8 cellular contexts compared by ENCODE assay signal in the genomic region with DNA sequence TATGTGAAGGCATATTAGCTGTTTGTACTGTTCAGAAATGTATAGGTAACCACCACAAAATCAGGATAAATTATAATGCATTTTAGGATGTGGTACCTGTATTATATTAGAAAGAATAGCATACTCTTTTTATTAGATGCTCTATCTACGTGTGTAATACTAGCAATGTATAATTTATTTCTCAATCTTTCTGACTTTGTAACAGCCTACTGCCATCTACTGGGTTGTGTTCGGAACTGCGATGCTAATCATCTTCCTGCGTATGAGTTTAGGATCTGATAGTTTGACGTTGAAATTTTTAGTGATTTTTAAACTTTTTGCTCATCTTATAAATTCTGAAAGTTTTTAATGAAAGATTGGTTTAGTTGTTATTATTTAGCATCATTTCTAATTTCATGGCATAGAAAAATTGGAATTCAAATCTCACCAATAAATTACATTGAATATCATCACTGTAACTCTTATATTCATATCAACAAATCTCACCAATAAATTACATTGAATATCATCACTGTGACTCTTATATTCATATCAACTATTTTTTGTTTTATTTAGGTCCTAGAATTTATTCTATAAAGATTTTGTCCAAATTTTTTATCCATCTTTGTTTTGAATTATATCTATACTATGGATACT.
A peak's percentile ranks its signal among the peaks of the same experiment; 100 is the strongest.
DNase-seq lines count a peak whose midpoint lies in the region; ATAC-seq, FAIRE-seq and TF ChIP-seq lines count a peak whose summit lies in the region.

No MANE protein-coding gene starts in this region.

- H3K36me3 Mint-ChIP-seq in naive thymus-derived CD8-positive, alpha-beta T cell = no peaks in the 10 kb centered on the region

- no peak overlapping the region for H3K4me3 ChIP-seq in Karpas-422 (ENCODE audit: low read length)
- H3K4me3 ChIP-seq in keratinocyte (ENCODE audit: control insufficient read depth in 2 of 3, extremely low read depth in 1 of 3, insufficient read depth in 2 of 3, low read depth in 1 of 3, low read length in 3 of 3) = no peak overlapping the region

- no peaks in the 10 kb centered on the region for H3K4me1 Mint-ChIP-seq in stimulated activated naive CD8-positive, alpha-beta T cell treated with anti-CD3 and anti-CD28 coated beads, Interleukin-15, amount 100 ng/mL, for 72 hours
- no peaks in the 10 kb centered on the region for H3K4me1 Mint-ChIP-seq in naive thymus-derived CD8-positive, alpha-beta T cell

- H3K27ac ChIP-seq in Karpas-422 (ENCODE audit: low read length) (no peak overlapping the region), keratinocyte (ENCODE audit: control insufficient read depth, insufficient read depth, low read length) (no peak overlapping the region)

- H4K20me1 ChIP-seq in Karpas-422 (ENCODE audit: insufficient read depth, low read depth, low read length) (no peaks in the 10 kb centered on the region), keratinocyte (ENCODE audit: control insufficient read depth, extremely low read depth, insufficient read depth, low read length) (no peaks in the 10 kb centered on the region)

- no peak overlapping the region for H2AFZ ChIP-seq in Karpas-422 (ENCODE audit: low read length)
- H2AFZ ChIP-seq in keratinocyte (ENCODE audit: control insufficient read depth, low read length) = no peak overlapping the region

- no peak overlapping the region for H3K9ac ChIP-seq in Karpas-422 (ENCODE audit: low read length)
- H3K9ac ChIP-seq in keratinocyte (ENCODE audit: control insufficient read depth, extremely low read depth, insufficient read depth, low read length) = no peak overlapping the region

- peak; percentile 17 for DNase-seq in NCI-H510A treated with DMSO at 0.1 percent for 48 hours (lab: John Stamatoyannopoulos, UW)
- DNase-seq in NCI-H510A (lab: John Stamatoyannopoulos, UW) = no peak
- DNase-seq in Karpas-422 = peak; percentile 78
- peak; percentile 52 for DNase-seq in amniotic epithelial cell (ENCODE audit: low read depth)
- peak; percentile 1 for DNase-seq in keratinocyte (ENCODE audit: low read depth, low spot score)
- no peak for DNase-seq in stimulated activated naive CD8-positive, alpha-beta T cell treated with anti-CD3 and anti-CD28 coated beads, Interleukin-15, amount 100 ng/mL, for 72 hours
- DNase-seq in naive thymus-derived CD8-positive, alpha-beta T cell = no peak

- TF ChIP-seq CTCF in keratinocyte (optimal IDR thresholded peaks at IDR 0.05 in 1 of 3, IDR thresholded peaks at IDR 0.05 in 1 of 3, conservative IDR thresholded peaks at IDR 0.05 in 1 of 3; ENCODE audit: extremely low read depth in 1 of 3, insufficient read depth in 2 of 3, low read length in 3 of 3) = peak; percentile 47 to 69 (median 60)

- no peak overlapping the region for H3K27ac Mint-ChIP-seq in stimulated activated naive CD8-positive, alpha-beta T cell treated with anti-CD3 and anti-CD28 coated beads, Interleukin-15, amount 100 ng/mL, for 72 hours
- H3K27ac Mint-ChIP-seq in naive thymus-derived CD8-positive, alpha-beta T cell = no peak overlapping the region

- dilution Hi-C loops in keratinocyte (cut with MboI; ENCODE audit: extremely low pct_ligation_motif_present, low sequenced_read_pairs) = no loop called here

- H3K4me1 ChIP-seq in Karpas-422 (ENCODE audit: low read length) = no peaks in the 10 kb centered on the region
- H3K4me1 ChIP-seq in keratinocyte (ENCODE audit: control insufficient read depth, extremely low read depth, insufficient read depth, low read length) = no peaks in the 10 kb centered on the region

- no peak for ATAC-seq in stimulated activated naive CD8-positive, alpha-beta T cell treated with anti-CD3 and anti-CD28 coated beads, Interleukin-15, amount 100 ng/mL, for 72 hours
- ATAC-seq in HG02938 (IDR thresholded peaks at IDR 0.05; ENCODE audit: unreplicated experiment) = no peak
- no peak for ATAC-seq in naive thymus-derived CD8-positive, alpha-beta T cell

- H3K27me3 ChIP-seq in Karpas-422 (ENCODE audit: low read length) (no peaks in the 10 kb centered on the region), keratinocyte (ENCODE audit: control insufficient read depth, extremely low read depth, insufficient read depth, low read length) (no peaks in the 10 kb centered on the region)

- H3K9me3 ChIP-seq in Karpas-422 (ENCODE audit: low read length) (no peaks in the 10 kb centered on the region), keratinocyte (ENCODE audit: control insufficient read depth, low read depth, low read length) (no peaks in the 10 kb centered on the region)

- H3K4me3 Mint-ChIP-seq in stimulated activated naive CD8-positive, alpha-beta T cell treated with anti-CD3 and anti-CD28 coated beads, Interleukin-15, amount 100 ng/mL, for 72 hours = no peak overlapping the region
- no peak overlapping the region for H3K4me3 Mint-ChIP-seq in naive thymus-derived CD8-positive, alpha-beta T cell

- peak; percentile 44 for FAIRE-seq in keratinocyte (lab: Jason Lieb, UNC)

- peaks cover 3 to 4% of the 10 kb centered on the region in 2 donors for H3K9me3 Mint-ChIP-seq in stimulated activated naive CD8-positive, alpha-beta T cell treated with anti-CD3 and anti-CD28 coated beads, Interleukin-15, amount 100 ng/mL, for 72 hours
- peaks cover 0 to 5% (median 0%) of the 10 kb centered on the region in 9 donors for H3K9me3 Mint-ChIP-seq in naive thymus-derived CD8-positive, alpha-beta T cell

- no peaks in the 10 kb centered on the region for H3K36me3 ChIP-seq in Karpas-422 (ENCODE audit: insufficient read depth, low read length)
- no peaks in the 10 kb centered on the region for H3K36me3 ChIP-seq in keratinocyte (ENCODE audit: control insufficient read depth in 2 of 2, extremely low read depth in 1 of 2, insufficient read depth in 2 of 2, low read length in 2 of 2)

- H3K79me2 ChIP-seq in Karpas-422 (ENCODE audit: low read length) = no peaks in the 10 kb centered on the region
- H3K79me2 ChIP-seq in keratinocyte (ENCODE audit: control insufficient read depth, insufficient read depth, low read length) = no peaks in the 10 kb centered on the region

- no peaks in the 10 kb centered on the region for H3K27me3 Mint-ChIP-seq in stimulated activated naive CD8-positive, alpha-beta T cell treated with anti-CD3 and anti-CD28 coated beads, Interleukin-15, amount 100 ng/mL, for 72 hours
- H3K27me3 Mint-ChIP-seq in naive thymus-derived CD8-positive, alpha-beta T cell = no peaks in the 10 kb centered on the region

- no peaks in the 10 kb centered on the region for H3K9me2 ChIP-seq in Karpas-422 (replicated peaks; ENCODE audit: insufficient read depth, low read length)

- no peak overlapping the region for H3K4me2 ChIP-seq in Karpas-422 (ENCODE audit: low read depth, low read length, poor library complexity, severe bottlenecking)
- H3K4me2 ChIP-seq in keratinocyte (ENCODE audit: control insufficient read depth, extremely low read depth, insufficient read depth, low read depth, low read length) = no peak overlapping the region

- POLR2A ChIA-PET in naive thymus-derived CD8-positive, alpha-beta T cell (lab: Charles Lee) = no interaction called here

- H3K9me1 ChIP-seq in keratinocyte (ENCODE audit: control insufficient read depth, extremely low read depth, insufficient read depth, low read length) = no peaks in the 10 kb centered on the region

Comparison
In these comparisons a context has a peak if more than half of its experiments do, and no peak if none do; other contexts are left out.
1. DNase-seq: peak in NCI-H510A treated with DMSO at 0.1 percent for 48 hours (single experiment), Karpas-422 (single experiment), amniotic epithelial cell (single experiment) and keratinocyte (single experiment); none in NCI-H510A (single experiment), stimulated activated naive CD8-positive, alpha-beta T cell treated with anti-CD3 and anti-CD28 coated beads, Interleukin-15, amount 100 ng/mL, for 72 hours (0 of 2) and naive thymus-derived CD8-positive, alpha-beta T cell (0 of 10).